22 cellular contexts compared by ENCODE assay signal in genomic region chr14:104348741-104349140, GRCh38.
DNase-seq lines count a peak whose midpoint lies in the region; ATAC-seq, FAIRE-seq and TF ChIP-seq lines count a peak whose summit lies in the region.
"Had no signal": no experiment of that assay in that cellular context is flagged by ENCODE, and none has a peak within 500 bp of the region (broad histone marks: within the 10 kb centered on the region; RNA-seq: fewer than 3 reads in every experiment).

No MANE protein-coding gene starts in this region.

- no TSS peak for BruUV-seq in HepG2 (replicated peaks; lab: Mats Ljungman, UMichigan)

- H2AK5ac ChIP-seq in neuronal stem cell (ENCODE audit: low read depth, low read length), result no peak overlapping the region

- H3K27ac ChIP-seq in coronary artery, result no peak overlapping the region
- no peak overlapping the region for H3K27ac ChIP-seq in neuronal stem cell (replicated peaks; ENCODE audit: low read length)
- no peak overlapping the region for H3K27ac ChIP-seq in HepG2 (ENCODE audit: extremely low read length, insufficient read depth, low read length)
- H3K27ac ChIP-seq: 22Rv1, A549, C4-2B, HL-60 had no signal

- no peak overlapping the region for H2BK120ac ChIP-seq in neuronal stem cell (ENCODE audit: low read depth, low read length)

- no peak overlapping the region for H2BK5ac ChIP-seq in neuronal stem cell (ENCODE audit: low read length)

- TF ChIP-seq CTCF in coronary artery (IDR thresholded peaks at IDR 0.05), result no peak
- TF ChIP-seq CTCF in HepG2 (CRISPR knock-in tag; IDR thresholded peaks at IDR 0.05), result no peak

- H4K20me1 ChIP-seq in HepG2 (ENCODE audit: insufficient read depth, low read length), result no peaks in the 10 kb centered on the region

- H3K4ac ChIP-seq in neuronal stem cell (ENCODE audit: low read length), result no peak overlapping the region

- H3K18ac ChIP-seq in neuronal stem cell (ENCODE audit: low read length), result peak overlapping the region; percentile 20

- CTCF ChIA-PET in HepG2 (lab: Yijun Ruan, JAX; ENCODE audit: low intra/inter-chr PET ratio, low total read pairs), result no interaction called here

- no peak for FAIRE-seq in HepG2 (lab: Jason Lieb, UNC)
- FAIRE-seq: A549, D721Med, GM12892, GM18507, H54 had no signal

- no peak overlapping the region for H4K8ac ChIP-seq in neuronal stem cell (ENCODE audit: low read depth, low read length)

- H2AFZ ChIP-seq in neuronal stem cell (ENCODE audit: low read length) (no peak overlapping the region), HepG2 (ENCODE audit: low read length) (no peak overlapping the region)
- H2AFZ ChIP-seq: GM23338 had no signal

- H3K79me1 ChIP-seq in neuronal stem cell (ENCODE audit: low read depth, low read length), result no peaks in the 10 kb centered on the region

- peak; percentile 7 for DNase-seq in activated CD8-positive, alpha-beta memory T cell treated with anti-CD3 and anti-CD28 coated beads, Interleukin-2, amount 50 U/mL, for 4 hours
- no peak for DNase-seq in activated CD8-positive, alpha-beta memory T cell treated with anti-CD3 and anti-CD28 coated beads, Interleukin-2, amount 50 U/mL, for 48 hours
- peak; percentile 0 for DNase-seq in Daoy (ENCODE audit: low read depth)
- peak; percentile 52 for DNase-seq in coronary artery (ENCODE audit: low spot score)
- DNase-seq in neuronal stem cell (ENCODE audit: low spot score), result no peak
- DNase-seq in HepG2 (ENCODE audit: low spot score), result no peak
- no peak for DNase-seq in HUDEP-2 (lab: John Stamatoyannopoulos, UW; ENCODE audit: unreplicated experiment in 76 of 76)
- no peak for DNase-seq in NCI-H2227 (lab: John Stamatoyannopoulos, UW; ENCODE audit: unreplicated experiment)
- DNase-seq: AML-193, Caco-2, GDM1, HFFc6 had no signal

- in situ Hi-C loops in HepG2 (cut with HindIII; ENCODE audit: extremely low pct_ligation_motif_present, low pct_unique_long_range_greater_than_20kb), result no loop called here

- H3K27me3 ChIP-seq in neuronal stem cell (ENCODE audit: control insufficient read depth in 3 of 3, insufficient read depth in 3 of 3, low read depth in 1 of 3, low read length in 3 of 3) (peaks cover 0 to 6% (median 0%) of the 10 kb centered on the region in 3 experiments), HepG2 (ENCODE audit: control insufficient read depth in 1 of 2, insufficient read depth in 2 of 2, low read length in 2 of 2) (peaks cover 1 to 39% of the 10 kb centered on the region in 2 experiments; a peak in 3 of 5 replicates)

- H3K4me3 ChIP-seq in coronary artery, result no peak overlapping the region
- H3K4me3 ChIP-seq in neuronal stem cell (ENCODE audit: low read length in 2 of 2), result no peak overlapping the region
- no peak overlapping the region for H3K4me3 ChIP-seq in HepG2 (replicated peaks in 1 of 3; ENCODE audit: insufficient read depth in 1 of 3, low read depth in 2 of 3, low read length in 3 of 3)
- H3K4me3 ChIP-seq: A549, GM23338 had no signal

- no peaks in the 10 kb centered on the region for H3K36me3 ChIP-seq in neuronal stem cell (replicated peaks in 1 of 2; ENCODE audit: control insufficient read depth in 2 of 2, insufficient read depth in 2 of 2, low read length in 2 of 2)
- no peaks in the 10 kb centered on the region for H3K36me3 ChIP-seq in HepG2 (replicated peaks in 1 of 2; ENCODE audit: control insufficient read depth in 1 of 2, insufficient read depth in 2 of 2, low read length in 2 of 2)

- H4K91ac ChIP-seq in neuronal stem cell (ENCODE audit: low read depth, low read length, poor library complexity), result no peak overlapping the region

- no peak for ATAC-seq in HepG2
- ATAC-seq: A549, GM23338, HCT116 had no signal

- no peak for TF ChIP-seq RAD21 in HepG2 (CRISPR knock-in tag; IDR thresholded peaks at IDR 0.05)

- intact Hi-C loops in HepG2 (cut with micrococcal nuclease; ENCODE audit: unreplicated experiment), result no loop called here

- no peak overlapping the region for H2BK12ac ChIP-seq in neuronal stem cell (ENCODE audit: low read length)

- H3K23ac ChIP-seq in neuronal stem cell (ENCODE audit: low read depth, low read length, poor library complexity), result no peak overlapping the region

- no peak for TF ChIP-seq POLR2A in HepG2 (IDR thresholded peaks at IDR 0.05; ENCODE audit: insufficient read depth in 1 of 2, low read depth in 2 of 2, low read length in 2 of 2)

- H3K9ac ChIP-seq in neuronal stem cell (ENCODE audit: low read depth, low read length, poor library complexity) (no peak overlapping the region), HepG2 (ENCODE audit: insufficient read depth, low read depth, low read length) (no peak overlapping the region)

- H3K4me1 ChIP-seq in neuronal stem cell (ENCODE audit: control insufficient read depth in 2 of 2, insufficient read depth in 1 of 2, low read depth in 1 of 2, low read length in 2 of 2) (peaks cover 0 to 4% of the 10 kb centered on the region in 2 donors), HepG2 (ENCODE audit: insufficient read depth, low read length) (no peaks in the 10 kb centered on the region)
- H3K4me1 ChIP-seq: A549, Caco-2 had no signal

- no CpG with 5 or more reads among the region's 5 CpGs for WGBS in neuronal stem cell (ENCODE audit: extremely low coverage in 2 of 2, insufficient read length in 2 of 2, insufficient replicate concordance in 1 of 2), 2 donors
- 0% methylated on average over 3 of the region's 5 CpGs for WGBS in HepG2 (ENCODE audit: low lambda C conversion rate)

- no peak overlapping the region for H2BK15ac ChIP-seq in neuronal stem cell (ENCODE audit: low read length)

- H3K9me3 ChIP-seq in neuronal stem cell (replicated peaks in 1 of 2; ENCODE audit: control insufficient read depth in 2 of 2, insufficient read depth in 1 of 2, low read depth in 1 of 2, low read length in 2 of 2) (peaks cover 0 to 2% of the 10 kb centered on the region in 2 donors), HepG2 (ENCODE audit: low read length) (no peaks in the 10 kb centered on the region)
- H3K9me3 ChIP-seq: Caco-2 had no signal

- POLR2A ChIA-PET in HepG2 (lab: Yijun Ruan, JAX), result no interaction called here

- H3K79me2 ChIP-seq in HepG2 (ENCODE audit: insufficient read depth, low read length), result no peaks in the 10 kb centered on the region

- H3K4me2 ChIP-seq in neuronal stem cell (ENCODE audit: insufficient read depth, low read length, poor library complexity, severe bottlenecking) (no peak overlapping the region), HepG2 (ENCODE audit: low read depth, low read length) (no peak overlapping the region)
- H3K4me2 ChIP-seq: A549, GM23338 had no signal

- TF ChIP-seq EP300 in HepG2 (IDR thresholded peaks at IDR 0.05; ENCODE audit: low read depth in 2 of 2, low read length in 2 of 2) (no peak), HepG2 (CRISPR knock-in tag; IDR thresholded peaks at IDR 0.05; ENCODE audit: borderline replicate concordance) (no peak)

- no peak overlapping the region for H3K14ac ChIP-seq in neuronal stem cell (ENCODE audit: low read length)

TF ChIP-seq in HepG2, 621 proteins besides CTCF, POLR2A, EP300 and RAD21 (continues in another document):
- no peak for TF ChIP-seq ZNF292 (CRISPR knock-in tag; IDR thresholded peaks at IDR 0.05; ENCODE audit: borderline replicate concordance, low read depth)
- TF ChIP-seq FLYWCH1 (CRISPR knock-in tag; IDR thresholded peaks at IDR 0.05), result no peak
- no peak for TF ChIP-seq FOXK2 (IDR thresholded peaks at IDR 0.05)
- no peak for TF ChIP-seq ARID5B (CRISPR knock-in tag; IDR thresholded peaks at IDR 0.05)
- no peak for TF ChIP-seq XRCC5 (optimal IDR thresholded peaks at IDR 0.05; ENCODE audit: low read length)
- no peak for TF ChIP-seq KDM2A (CRISPR knock-in tag; IDR thresholded peaks at IDR 0.05; ENCODE audit: borderline replicate concordance, low read depth)
- no peak for TF ChIP-seq ZBTB49 (CRISPR knock-in tag; IDR thresholded peaks at IDR 0.05; ENCODE audit: borderline replicate concordance)

Comparison
In these comparisons a context has a peak if more than half of its experiments do, and no peak if none do; other contexts are left out.
1. DNase-seq: peak in activated CD8-positive, alpha-beta memory T cell treated with anti-CD3 and anti-CD28 coated beads, Interleukin-2, amount 50 U/mL, for 4 hours (single experiment), Daoy (single experiment) and coronary artery (single experiment); none in activated CD8-positive, alpha-beta memory T cell treated with anti-CD3 and anti-CD28 coated beads, Interleukin-2, amount 50 U/mL, for 48 hours (single experiment), neuronal stem cell (single experiment), HepG2 (single experiment), HUDEP-2 (0 of 76) and NCI-H2227 (single experiment).